Comparison of ENCODE assay signal across 18 cellular contexts in genomic region chr7:105036217-105037168, GRCh38. TPM values are rescaled to one million over a fixed set of nuclear protein-coding genes. Genes with fewer than 3 reads are reported as not detected.
DNase-seq lines count a peak whose midpoint lies in the region; ATAC-seq, FAIRE-seq and TF ChIP-seq lines count a peak whose summit lies in the region.
"Had no signal": no experiment of that assay in that cellular context is flagged by ENCODE, and none has a peak within 500 bp of the region (broad histone marks: within the 10 kb centered on the region; RNA-seq: fewer than 3 reads in every experiment).

No MANE protein-coding gene starts in this region.

- ATAC-seq in left ventricle myocardium superior: peak; percentile 54
- no peak for ATAC-seq in GM21447 (IDR thresholded peaks at IDR 0.05; ENCODE audit: unreplicated experiment)
- no peak for ATAC-seq in GM21381 (IDR thresholded peaks at IDR 0.05; ENCODE audit: unreplicated experiment)

- POLR2A ChIA-PET in CD8-positive, alpha-beta memory T cell (lab: Charles Lee): interaction anchor here (0.7 to 0.9 kb wide), 2 partner anchors 9 to 20 kb away, joined by 3 to 4 read pairs; no protein-coding TSS in a partner anchor

- no peak for TF ChIP-seq CTCF in glutamatergic neuron (IDR thresholded peaks at IDR 0.05; ENCODE audit: partially characterized antibody, unreplicated experiment)

- peak overlapping the region in 7 of 8 donors; percentile 2 to 87 (median 56) for H3K27ac Mint-ChIP-seq in CD8-positive, alpha-beta memory T cell
- no peak overlapping the region for H3K27ac Mint-ChIP-seq in glutamatergic neuron (ENCODE audit: unreplicated experiment)

- no peaks in the 10 kb centered on the region for H3K27me3 Mint-ChIP-seq in CD8-positive, alpha-beta memory T cell
- H3K27me3 Mint-ChIP-seq in glutamatergic neuron (ENCODE audit: unreplicated experiment): peaks cover 3% of the 10 kb centered on the region

- H3K9me3 ChIP-seq in CD8-positive, alpha-beta memory T cell (ENCODE audit: low read length): no peaks in the 10 kb centered on the region
- H3K9me3 ChIP-seq: BE2C, prostate gland had no signal

- no peak overlapping the region for H3K27ac ChIP-seq in CD8-positive, alpha-beta memory T cell (ENCODE audit: low read depth, low read length)
- H3K27ac ChIP-seq: prostate gland had no signal

- peaks cover 50% of the 10 kb centered on the region for H3K4me1 ChIP-seq in CD8-positive, alpha-beta memory T cell (ENCODE audit: insufficient read depth, low read length)

- H3K4me3 Mint-ChIP-seq in CD8-positive, alpha-beta memory T cell: peak overlapping the region in 4 of 7 donors; percentile 23 to 59 (median 40)
- H3K4me3 Mint-ChIP-seq in glutamatergic neuron (ENCODE audit: unreplicated experiment): no peak overlapping the region

- H3K27me3 ChIP-seq in CD8-positive, alpha-beta memory T cell (ENCODE audit: insufficient read depth, low read length, poor library complexity, severe bottlenecking): no peaks in the 10 kb centered on the region
- H3K27me3 ChIP-seq: BE2C had no signal

- CTCF ChIA-PET in CD8-positive, alpha-beta memory T cell (lab: Charles Lee): interaction anchor here (0.7 to 1.9 kb wide), 2 partner anchors 19 to 26 kb away, joined by 3 to 7 read pairs; no protein-coding TSS in a partner anchor

- no peaks in the 10 kb centered on the region for H3K9me3 Mint-ChIP-seq in CD8-positive, alpha-beta memory T cell
- H3K9me3 Mint-ChIP-seq in glutamatergic neuron (ENCODE audit: unreplicated experiment): no peaks in the 10 kb centered on the region
- H3K9me3 Mint-ChIP-seq: activated naive CD4-positive, alpha-beta T cell treated with anti-CD3 and anti-CD28 coated beads for 36 hours had no signal

- no peak overlapping the region for H3K4me3 ChIP-seq in CD8-positive, alpha-beta memory T cell (ENCODE audit: low read length)
- H3K4me3 ChIP-seq: prostate gland had no signal

- intact Hi-C loops in left ventricle myocardium superior (cut with micrococcal nuclease): no loop called here

- H3K36me3 ChIP-seq in CD8-positive, alpha-beta memory T cell (ENCODE audit: insufficient read depth, low read length): no peaks in the 10 kb centered on the region
- H3K36me3 ChIP-seq: prostate gland had no signal

- FAIRE-seq in A204.1 (lab: Jason Lieb, UNC) (peak; percentile 48), RCC 7860 (lab: Jason Lieb, UNC) (peak; percentile 2)
- FAIRE-seq: bronchial epithelial cell, frontal cortex, GM19239 had no signal

- DNase-seq in CD8-positive, alpha-beta memory T cell: no peak
- DNase-seq in RCC 7860 (ENCODE audit: low spot score) (no peak), left ventricle myocardium superior (no peak), glutamatergic neuron (no peak), SKM-1 treated with dmso at 0.1 percent for 144 hours (lab: John Stamatoyannopoulos, UW; ENCODE audit: unreplicated experiment) (no peak)
- DNase-seq: activated CD4-positive, alpha-beta T cell treated with anti-CD3 and anti-CD28 coated beads, Interleukin-2, amount 50 U/mL, for 4 hours; activated naive CD4-positive, alpha-beta T cell treated with anti-CD3 and anti-CD28 coated beads for 36 hours; BE2C; NCI-H1048; OCI-M1; trophoblast cell had no signal

- peaks cover 56 to 89% (median 81%) of the 10 kb centered on the region in 3 donors for H3K4me1 Mint-ChIP-seq in CD8-positive, alpha-beta memory T cell
- peaks cover 19% of the 10 kb centered on the region for H3K4me1 Mint-ChIP-seq in glutamatergic neuron (ENCODE audit: low read depth, unreplicated experiment)

- peaks cover 0 to 45% (median 3%) of the 10 kb centered on the region in 3 donors for H3K36me3 Mint-ChIP-seq in CD8-positive, alpha-beta memory T cell
- no peaks in the 10 kb centered on the region for H3K36me3 Mint-ChIP-seq in glutamatergic neuron (ENCODE audit: unreplicated experiment)

RNA-seq across cellular contexts. Expression of gene KMT2E, which starts 22.5 kb away (rescaled TPM):
- total RNA-seq in CD8-positive, alpha-beta memory T cell: 10 to 100 TPM; 81.0 to 87.5 TPM
- polyA plus RNA-seq in CD8-positive, alpha-beta memory T cell: 237 TPM
- total RNA-seq in left ventricle myocardium superior: 35.9 TPM
- 126 TPM for total RNA-seq in glutamatergic neuron (ENCODE audit: unreplicated experiment)
